Comparison of ENCODE assay signal across 1 cellular context in the genomic region with DNA sequence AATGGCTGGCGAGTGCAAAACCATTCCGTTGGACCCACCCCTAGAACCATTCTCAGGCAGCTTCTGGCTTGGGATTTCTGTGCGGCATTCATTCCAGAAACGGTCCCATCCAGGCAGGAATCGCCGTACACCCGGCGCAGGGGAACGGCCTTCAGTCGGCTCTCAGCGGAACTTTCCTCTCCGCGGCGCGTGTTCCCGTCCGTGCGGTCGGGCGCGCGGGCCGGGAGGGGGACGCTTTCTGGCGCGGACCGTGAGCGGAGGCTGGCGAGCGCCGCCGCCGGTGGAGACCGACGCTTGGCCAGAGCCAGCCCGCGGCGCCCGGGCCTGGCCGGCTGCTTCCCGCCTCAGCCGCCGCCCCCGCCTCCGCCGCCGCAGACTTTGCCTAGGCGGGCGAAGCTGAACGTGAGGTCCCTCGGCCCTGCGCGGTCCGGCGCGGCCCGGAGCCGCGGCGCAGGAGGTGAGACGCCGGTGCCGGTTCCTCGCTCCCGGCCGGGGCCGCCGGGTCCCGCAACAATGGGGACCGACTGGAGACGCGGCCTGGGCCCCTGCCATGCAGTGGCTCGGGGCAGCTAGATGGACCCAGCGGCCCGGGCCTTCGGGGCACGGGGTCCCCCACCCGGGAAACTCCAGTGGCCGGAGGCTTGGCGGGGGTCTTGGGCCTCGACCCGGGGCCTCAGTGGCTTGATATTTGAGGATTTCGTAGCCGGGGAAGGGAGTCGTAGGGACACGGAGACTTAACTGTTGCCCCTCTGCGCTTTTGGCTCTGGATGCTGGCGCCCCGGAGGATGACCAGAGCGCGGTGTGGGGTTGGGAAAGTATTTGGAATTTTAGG.
TF ChIP-seq lines count a peak whose summit lies in the region.

A gene with protein sequence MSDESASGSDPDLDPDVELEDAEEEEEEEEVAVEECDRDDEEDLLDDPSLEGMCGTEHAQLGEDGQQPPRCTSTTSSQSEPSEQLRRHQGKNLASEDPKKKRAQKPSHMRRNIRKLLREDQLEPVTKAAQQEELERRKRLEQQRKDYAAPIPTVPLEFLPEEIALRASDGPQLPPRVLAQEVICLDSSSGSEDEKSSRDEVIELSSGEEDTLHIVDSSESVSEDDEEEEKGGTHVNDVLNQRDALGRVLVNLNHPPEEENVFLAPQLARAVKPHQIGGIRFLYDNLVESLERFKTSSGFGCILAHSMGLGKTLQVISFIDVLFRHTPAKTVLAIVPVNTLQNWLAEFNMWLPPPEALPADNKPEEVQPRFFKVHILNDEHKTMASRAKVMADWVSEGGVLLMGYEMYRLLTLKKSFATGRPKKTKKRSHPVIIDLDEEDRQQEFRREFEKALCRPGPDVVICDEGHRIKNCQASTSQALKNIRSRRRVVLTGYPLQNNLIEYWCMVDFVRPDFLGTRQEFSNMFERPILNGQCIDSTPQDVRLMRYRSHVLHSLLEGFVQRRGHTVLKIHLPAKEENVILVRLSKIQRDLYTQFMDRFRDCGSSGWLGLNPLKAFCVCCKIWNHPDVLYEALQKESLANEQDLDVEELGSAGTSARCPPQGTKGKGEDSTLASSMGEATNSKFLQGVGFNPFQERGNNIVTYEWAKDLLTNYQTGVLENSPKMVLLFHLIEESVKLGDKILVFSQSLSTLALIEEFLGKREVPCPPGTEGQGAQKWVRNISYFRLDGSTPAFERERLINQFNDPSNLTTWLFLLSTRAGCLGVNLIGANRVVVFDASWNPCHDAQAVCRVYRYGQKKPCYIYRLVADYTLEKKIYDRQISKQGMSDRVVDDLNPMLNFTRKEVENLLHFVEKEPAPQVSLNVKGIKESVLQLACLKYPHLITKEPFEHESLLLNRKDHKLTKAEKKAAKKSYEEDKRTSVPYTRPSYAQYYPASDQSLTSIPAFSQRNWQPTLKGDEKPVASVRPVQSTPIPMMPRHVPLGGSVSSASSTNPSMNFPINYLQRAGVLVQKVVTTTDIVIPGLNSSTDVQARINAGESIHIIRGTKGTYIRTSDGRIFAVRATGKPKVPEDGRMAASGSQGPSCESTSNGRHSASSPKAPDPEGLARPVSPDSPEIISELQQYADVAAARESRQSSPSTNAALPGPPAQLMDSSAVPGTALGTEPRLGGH (N-terminal part only) (plus strand): TSS at position 261 of the 832 bp plus-strand sequence. CDS start 51,702 bp downstream, outside the sequence.

TF ChIP-seq in GM12878, 131 proteins besides CTCF, POLR2A, EP300 and RAD21 (continued from another document and continues in another):
- TF ChIP-seq IRF4 (IDR thresholded peaks at IDR 0.05; ENCODE audit: low read depth, low read length) (peak; percentile 42; the same call in 1 of the 2 replicates), ZNF622 (IDR thresholded peaks at IDR 0.05) (no peak), TARDBP (IDR thresholded peaks at IDR 0.05; ENCODE audit: borderline replicate concordance) (peak; percentile 77), ZNF274 (IDR thresholded peaks at IDR 0.05; ENCODE audit: insufficient read depth, insufficient read length) (no peak), BMI1 (IDR thresholded peaks at IDR 0.05; ENCODE audit: borderline replicate concordance) (no peak), SUPT20H (IDR thresholded peaks at IDR 0.05; ENCODE audit: borderline replicate concordance, control insufficient read depth, low read depth, low read length) (no peak), RFX5 (IDR thresholded peaks at IDR 0.05; ENCODE audit: low read depth, low read length) (no peak), POLR2AphosphoS2 (IDR thresholded peaks at IDR 0.05; ENCODE audit: low read depth, low read length) (no peak; the same call in 1 of the 2 replicates), RB1 (IDR thresholded peaks at IDR 0.05; ENCODE audit: borderline replicate concordance) (peak; percentile 95; the same call in 1 of the 2 replicates), FOXM1 (IDR thresholded peaks at IDR 0.05; ENCODE audit: low read depth, low read length) (no peak; the same call in 1 of the 2 replicates), YBX1 (IDR thresholded peaks at IDR 0.05) (no peak), PAX8 (IDR thresholded peaks at IDR 0.05) (no peak), SREBF2 (IDR thresholded peaks at IDR 0.05; ENCODE audit: low read length) (no peak), NR2C2 (IDR thresholded peaks at IDR 0.05; ENCODE audit: borderline replicate concordance, control insufficient read depth, insufficient read length, low read depth) (no peak), SPI1 (IDR thresholded peaks at IDR 0.05; ENCODE audit: borderline replicate concordance, insufficient read depth, low read depth, low read length) (no peak), POU2F2 (IDR thresholded peaks at IDR 0.05; ENCODE audit: borderline replicate concordance, low read depth, low read length) (peak; percentile 87; the same call in 2 of the 3 replicates), BCL11A (IDR thresholded peaks at IDR 0.05; ENCODE audit: low read depth, low read length) (0 out of 2 replicates have a peak, but pooled peaks have one; percentile 27), TCF12 (IDR thresholded peaks at IDR 0.05; ENCODE audit: low read depth, low read length) (0 out of 2 replicates have a peak, but pooled peaks have one; percentile 36), JUND (IDR thresholded peaks at IDR 0.05; ENCODE audit: low read depth, low read length) (peak; percentile 29; the same call in 1 of the 2 replicates), ESRRA (IDR thresholded peaks at IDR 0.05; ENCODE audit: low read length) (peak; percentile 70; the same call in 1 of the 2 replicates), SMC3 (IDR thresholded peaks at IDR 0.05; ENCODE audit: borderline replicate concordance, low read length) (no peak), GABPA (IDR thresholded peaks at IDR 0.05; ENCODE audit: low read depth) (peak; percentile 92), ZNF384 (IDR thresholded peaks at IDR 0.05; ENCODE audit: borderline replicate concordance, low read depth, low read length) (no peak), RBBP5 (conservative IDR thresholded peaks at IDR 0.05) (peak; percentile 84; the same call in 1 of the 2 replicates), NFIC (IDR thresholded peaks at IDR 0.05; ENCODE audit: low read depth, low read length) (no peak), NBN (IDR thresholded peaks at IDR 0.05) (peak; percentile 74)
- TF ChIP-seq, protein P1, sequence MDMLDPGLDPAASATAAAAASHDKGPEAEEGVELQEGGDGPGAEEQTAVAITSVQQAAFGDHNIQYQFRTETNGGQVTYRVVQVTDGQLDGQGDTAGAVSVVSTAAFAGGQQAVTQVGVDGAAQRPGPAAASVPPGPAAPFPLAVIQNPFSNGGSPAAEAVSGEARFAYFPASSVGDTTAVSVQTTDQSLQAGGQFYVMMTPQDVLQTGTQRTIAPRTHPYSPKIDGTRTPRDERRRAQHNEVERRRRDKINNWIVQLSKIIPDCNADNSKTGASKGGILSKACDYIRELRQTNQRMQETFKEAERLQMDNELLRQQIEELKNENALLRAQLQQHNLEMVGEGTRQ (IDR thresholded peaks at IDR 0.05; ENCODE audit: borderline replicate concordance, low read depth, low read length), result no peak
- TF ChIP-seq, protein P2, sequence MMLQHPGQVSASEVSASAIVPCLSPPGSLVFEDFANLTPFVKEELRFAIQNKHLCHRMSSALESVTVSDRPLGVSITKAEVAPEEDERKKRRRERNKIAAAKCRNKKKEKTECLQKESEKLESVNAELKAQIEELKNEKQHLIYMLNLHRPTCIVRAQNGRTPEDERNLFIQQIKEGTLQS (IDR thresholded peaks at IDR 0.05; ENCODE audit: borderline replicate concordance, extremely low read depth, low read depth, low read length), result no peak
- TF ChIP-seq, protein P3, sequence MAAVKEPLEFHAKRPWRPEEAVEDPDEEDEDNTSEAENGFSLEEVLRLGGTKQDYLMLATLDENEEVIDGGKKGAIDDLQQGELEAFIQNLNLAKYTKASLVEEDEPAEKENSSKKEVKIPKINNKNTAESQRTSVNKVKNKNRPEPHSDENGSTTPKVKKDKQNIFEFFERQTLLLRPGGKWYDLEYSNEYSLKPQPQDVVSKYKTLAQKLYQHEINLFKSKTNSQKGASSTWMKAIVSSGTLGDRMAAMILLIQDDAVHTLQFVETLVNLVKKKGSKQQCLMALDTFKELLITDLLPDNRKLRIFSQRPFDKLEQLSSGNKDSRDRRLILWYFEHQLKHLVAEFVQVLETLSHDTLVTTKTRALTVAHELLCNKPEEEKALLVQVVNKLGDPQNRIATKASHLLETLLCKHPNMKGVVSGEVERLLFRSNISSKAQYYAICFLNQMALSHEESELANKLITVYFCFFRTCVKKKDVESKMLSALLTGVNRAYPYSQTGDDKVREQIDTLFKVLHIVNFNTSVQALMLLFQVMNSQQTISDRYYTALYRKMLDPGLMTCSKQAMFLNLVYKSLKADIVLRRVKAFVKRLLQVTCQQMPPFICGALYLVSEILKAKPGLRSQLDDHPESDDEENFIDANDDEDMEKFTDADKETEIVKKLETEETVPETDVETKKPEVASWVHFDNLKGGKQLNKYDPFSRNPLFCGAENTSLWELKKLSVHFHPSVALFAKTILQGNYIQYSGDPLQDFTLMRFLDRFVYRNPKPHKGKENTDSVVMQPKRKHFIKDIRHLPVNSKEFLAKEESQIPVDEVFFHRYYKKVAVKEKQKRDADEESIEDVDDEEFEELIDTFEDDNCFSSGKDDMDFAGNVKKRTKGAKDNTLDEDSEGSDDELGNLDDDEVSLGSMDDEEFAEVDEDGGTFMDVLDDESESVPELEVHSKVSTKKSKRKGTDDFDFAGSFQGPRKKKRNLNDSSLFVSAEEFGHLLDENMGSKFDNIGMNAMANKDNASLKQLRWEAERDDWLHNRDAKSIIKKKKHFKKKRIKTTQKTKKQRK (IDR thresholded peaks at IDR 0.05; ENCODE audit: low read depth, low read length), result no peak
- TF ChIP-seq, protein P4, sequence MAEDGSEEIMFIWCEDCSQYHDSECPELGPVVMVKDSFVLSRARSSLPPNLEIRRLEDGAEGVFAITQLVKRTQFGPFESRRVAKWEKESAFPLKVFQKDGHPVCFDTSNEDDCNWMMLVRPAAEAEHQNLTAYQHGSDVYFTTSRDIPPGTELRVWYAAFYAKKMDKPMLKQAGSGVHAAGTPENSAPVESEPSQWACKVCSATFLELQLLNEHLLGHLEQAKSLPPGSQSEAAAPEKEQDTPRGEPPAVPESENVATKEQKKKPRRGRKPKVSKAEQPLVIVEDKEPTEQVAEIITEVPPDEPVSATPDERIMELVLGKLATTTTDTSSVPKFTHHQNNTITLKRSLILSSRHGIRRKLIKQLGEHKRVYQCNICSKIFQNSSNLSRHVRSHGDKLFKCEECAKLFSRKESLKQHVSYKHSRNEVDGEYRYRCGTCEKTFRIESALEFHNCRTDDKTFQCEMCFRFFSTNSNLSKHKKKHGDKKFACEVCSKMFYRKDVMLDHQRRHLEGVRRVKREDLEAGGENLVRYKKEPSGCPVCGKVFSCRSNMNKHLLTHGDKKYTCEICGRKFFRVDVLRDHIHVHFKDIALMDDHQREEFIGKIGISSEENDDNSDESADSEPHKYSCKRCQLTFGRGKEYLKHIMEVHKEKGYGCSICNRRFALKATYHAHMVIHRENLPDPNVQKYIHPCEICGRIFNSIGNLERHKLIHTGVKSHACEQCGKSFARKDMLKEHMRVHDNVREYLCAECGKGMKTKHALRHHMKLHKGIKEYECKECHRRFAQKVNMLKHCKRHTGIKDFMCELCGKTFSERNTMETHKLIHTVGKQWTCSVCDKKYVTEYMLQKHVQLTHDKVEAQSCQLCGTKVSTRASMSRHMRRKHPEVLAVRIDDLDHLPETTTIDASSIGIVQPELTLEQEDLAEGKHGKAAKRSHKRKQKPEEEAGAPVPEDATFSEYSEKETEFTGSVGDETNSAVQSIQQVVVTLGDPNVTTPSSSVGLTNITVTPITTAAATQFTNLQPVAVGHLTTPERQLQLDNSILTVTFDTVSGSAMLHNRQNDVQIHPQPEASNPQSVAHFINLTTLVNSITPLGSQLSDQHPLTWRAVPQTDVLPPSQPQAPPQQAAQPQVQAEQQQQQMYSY (CRISPR knock-in tag; IDR thresholded peaks at IDR 0.05), result no peak
- TF ChIP-seq, protein P5, sequence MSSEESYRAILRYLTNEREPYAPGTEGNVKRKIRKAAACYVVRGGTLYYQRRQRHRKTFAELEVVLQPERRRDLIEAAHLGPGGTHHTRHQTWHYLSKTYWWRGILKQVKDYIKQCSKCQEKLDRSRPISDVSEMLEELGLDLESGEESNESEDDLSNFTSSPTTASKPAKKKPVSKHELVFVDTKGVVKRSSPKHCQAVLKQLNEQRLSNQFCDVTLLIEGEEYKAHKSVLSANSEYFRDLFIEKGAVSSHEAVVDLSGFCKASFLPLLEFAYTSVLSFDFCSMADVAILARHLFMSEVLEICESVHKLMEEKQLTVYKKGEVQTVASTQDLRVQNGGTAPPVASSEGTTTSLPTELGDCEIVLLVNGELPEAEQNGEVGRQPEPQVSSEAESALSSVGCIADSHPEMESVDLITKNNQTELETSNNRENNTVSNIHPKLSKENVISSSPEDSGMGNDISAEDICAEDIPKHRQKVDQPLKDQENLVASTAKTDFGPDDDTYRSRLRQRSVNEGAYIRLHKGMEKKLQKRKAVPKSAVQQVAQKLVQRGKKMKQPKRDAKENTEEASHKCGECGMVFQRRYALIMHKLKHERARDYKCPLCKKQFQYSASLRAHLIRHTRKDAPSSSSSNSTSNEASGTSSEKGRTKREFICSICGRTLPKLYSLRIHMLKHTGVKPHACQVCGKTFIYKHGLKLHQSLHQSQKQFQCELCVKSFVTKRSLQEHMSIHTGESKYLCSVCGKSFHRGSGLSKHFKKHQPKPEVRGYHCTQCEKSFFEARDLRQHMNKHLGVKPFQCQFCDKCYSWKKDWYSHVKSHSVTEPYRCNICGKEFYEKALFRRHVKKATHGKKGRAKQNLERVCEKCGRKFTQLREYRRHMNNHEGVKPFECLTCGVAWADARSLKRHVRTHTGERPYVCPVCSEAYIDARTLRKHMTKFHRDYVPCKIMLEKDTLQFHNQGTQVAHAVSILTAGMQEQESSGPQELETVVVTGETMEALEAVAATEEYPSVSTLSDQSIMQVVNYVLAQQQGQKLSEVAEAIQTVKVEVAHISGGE (CRISPR knock-in tag; IDR thresholded peaks at IDR 0.05), result peak; percentile 99
